Comparison of ENCODE assay signal across 8 cellular contexts in the genomic region with DNA sequence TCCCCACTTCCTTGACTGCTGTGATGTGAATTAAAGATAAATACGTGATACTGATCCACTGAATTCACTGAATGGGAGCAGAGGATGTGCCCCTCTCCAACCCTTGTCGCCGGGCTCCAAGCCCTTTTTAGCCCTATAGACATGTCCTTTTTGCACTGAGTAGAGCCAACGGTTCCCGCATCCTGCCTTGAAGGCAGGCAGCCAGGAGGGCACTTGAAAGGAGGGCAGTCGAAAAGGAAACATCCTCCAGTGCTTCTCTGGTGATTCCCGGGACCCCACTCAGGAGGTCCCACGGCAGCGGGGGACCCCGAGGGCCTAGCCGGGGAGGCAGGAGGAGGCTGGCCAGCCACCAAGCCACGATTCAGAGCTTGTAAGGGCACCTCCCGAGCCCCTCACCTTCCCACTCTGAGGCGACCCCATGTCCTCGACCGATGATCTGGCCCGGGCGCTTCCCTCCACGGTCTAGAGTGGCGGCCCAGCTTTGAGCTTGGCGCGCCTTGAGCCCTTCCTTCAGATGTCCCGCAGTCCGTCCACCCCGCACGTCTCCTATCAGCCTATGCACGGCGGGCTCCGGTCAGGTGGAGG. TPM values are rescaled to one million over a fixed set of nuclear protein-coding genes. Genes with fewer than 3 reads are reported as not detected.
DNase-seq lines count a peak whose midpoint lies in the region; ATAC-seq and TF ChIP-seq lines count a peak whose summit lies in the region.

No MANE protein-coding gene starts in this region.

- H3K9ac ChIP-seq in HUES48 (ENCODE audit: low read depth, low read length): peak overlapping the region; percentile 93

- no peaks in the 10 kb centered on the region for H3K9me3 ChIP-seq in HUES48 (ENCODE audit: control insufficient read depth, insufficient read depth, low read length)

- H3K27me3 ChIP-seq in HUES48 (ENCODE audit: control insufficient read depth, insufficient read depth, low read length): no peaks in the 10 kb centered on the region

- peak; percentile 19 for ATAC-seq in GM19035 (IDR thresholded peaks at IDR 0.05; ENCODE audit: unreplicated experiment)
- no peak for ATAC-seq in GM19467 (IDR thresholded peaks at IDR 0.05; ENCODE audit: unreplicated experiment)

- 1% methylated on average over 29 of the region's 29 CpGs for WGBS in adipose tissue, 3 donors

- peaks cover 21% of the 10 kb centered on the region for H3K4me1 ChIP-seq in HUES48 (ENCODE audit: control insufficient read depth, insufficient read depth, low read length)

- no peak for DNase-seq in ureter (ENCODE audit: low spot score)

- H3K36me3 ChIP-seq in HUES48 (ENCODE audit: control insufficient read depth, insufficient read depth, low read length): peaks cover 33% of the 10 kb centered on the region

- peak overlapping the region; percentile 93 for H3K4me3 ChIP-seq in HUES48 (ENCODE audit: low read depth, low read length)
- peak overlapping the region; percentile 83 for H3K4me3 ChIP-seq in iPS-11a (ENCODE audit: low read depth, low read length)
- H3K4me3 ChIP-seq in skin epidermis: peak overlapping the region; percentile 63 to 93 (median 87)

- no peak for TF ChIP-seq CTCF in C4-2B (conservative IDR thresholded peaks at IDR 0.05)

- H3K27ac ChIP-seq in C4-2B (peak overlapping the region; percentile 97), HUES48 (ENCODE audit: low read depth, low read length) (peak overlapping the region; percentile 99), adipose tissue (ENCODE audit: low read depth, low read length) (peak overlapping the region; percentile 86), skin epidermis (peak overlapping the region; percentile 73 to 98 (median 93))

RNA-seq across cellular contexts. Expression of a gene that starts 0.9 kb away (rescaled TPM):
- 10 to 100 TPM; 31.0 to 67.8 (median 42.0) TPM for polyA plus RNA-seq in adipose tissue
- 90.4 TPM for total RNA-seq in ureter

RNA-seq across cellular contexts. Expression of a gene that starts 6.8 kb away (rescaled TPM):
- 10 to 100 TPM; 10.8 to 16.5 (median 12.1) TPM for polyA plus RNA-seq in adipose tissue
- 34.3 TPM for total RNA-seq in ureter
